ENCODE assay signal across 8 cellular contexts in genomic region chr3:183158552-183159006, GRCh38. TPM values are rescaled to one million over a fixed set of nuclear protein-coding genes. Genes with fewer than 3 reads are reported as not detected.
DNase-seq lines count a peak whose midpoint lies in the region; ATAC-seq, FAIRE-seq and TF ChIP-seq lines count a peak whose summit lies in the region.

No MANE protein-coding gene starts in this region.

- H3K36me3 Mint-ChIP-seq in endodermal cell (ENCODE audit: low read depth), result no peaks in the 10 kb centered on the region

- H3K9me3 ChIP-seq in endodermal cell (ENCODE audit: control insufficient read depth, low read length) (no peaks in the 10 kb centered on the region), esophagus squamous epithelium (no peaks in the 10 kb centered on the region)

- H3K36me3 ChIP-seq in endodermal cell (ENCODE audit: control insufficient read depth, insufficient read depth, low read length), result no peaks in the 10 kb centered on the region
- no peaks in the 10 kb centered on the region for H3K36me3 ChIP-seq in esophagus squamous epithelium

- TF ChIP-seq POLR2A in esophagus squamous epithelium (IDR thresholded peaks at IDR 0.05), result no peak

- H3K27me3 Mint-ChIP-seq in endodermal cell (ENCODE audit: insufficient read depth), result peaks cover 25% of the 10 kb centered on the region

- intact Hi-C loops in esophagus squamous epithelium (cut with DNase I), result no loop called here

- FAIRE-seq in GM18507 (lab: Jason Lieb, UNC) (peak; percentile 96), urothelium cell line (lab: Jason Lieb, UNC) (no peak)

- peaks cover 7% of the 10 kb centered on the region for H3K4me1 Mint-ChIP-seq in endodermal cell

- H3K4me1 ChIP-seq in endodermal cell (ENCODE audit: control insufficient read depth, insufficient read depth, low read length), result no peaks in the 10 kb centered on the region
- H3K4me1 ChIP-seq in esophagus squamous epithelium, result peaks cover 0 to 26% (median 7%) of the 10 kb centered on the region in 3 donors

- no peaks in the 10 kb centered on the region for H3K9me3 Mint-ChIP-seq in endodermal cell

- H3K9ac ChIP-seq in endodermal cell (ENCODE audit: extremely low read depth, low read length, poor library complexity, severe bottlenecking), result no peak overlapping the region

- H3K27ac Mint-ChIP-seq in endodermal cell, result no peak overlapping the region

- H3K27me3 ChIP-seq in endodermal cell (ENCODE audit: control insufficient read depth, insufficient read depth, low read length, poor library complexity, severe bottlenecking) (peaks cover 23% of the 10 kb centered on the region), esophagus squamous epithelium (peaks cover 0 to 20% (median 0%) of the 10 kb centered on the region in 4 donors)

- H3K27ac ChIP-seq in endodermal cell (ENCODE audit: low read depth, low read length) (no peak overlapping the region), esophagus squamous epithelium (no peak overlapping the region)

- no peak overlapping the region for H3K4me3 ChIP-seq in endodermal cell (ENCODE audit: low read length)
- H3K4me3 ChIP-seq in esophagus squamous epithelium, result no peak overlapping the region

- TF ChIP-seq CTCF in endodermal cell (conservative IDR thresholded peaks at IDR 0.05) (no peak), esophagus squamous epithelium (IDR thresholded peaks at IDR 0.05) (no peak)

- DNase-seq in GM18507 (ENCODE audit: extremely low spot score, insufficient read length, low read depth) (peak; percentile 80), M059J (ENCODE audit: low read depth) (peak; percentile 77), endodermal cell (peak; percentile 59), urothelium cell line (ENCODE audit: low spot score) (peak; percentile 79), ureter (ENCODE audit: low spot score) (no peak), cortex of kidney (lab: John Stamatoyannopoulos, UW) (no peak), esophagus squamous epithelium (lab: John Stamatoyannopoulos, UW) (no peak)

- 83 to 89% methylated on average over 2 to 3 of the region's 3 CpGs for WGBS in endodermal cell (ENCODE audit: insufficient coverage in 1 of 2, insufficient read length in 1 of 2), 2 experiments
- WGBS in esophagus squamous epithelium, 2 donors, result 34 to 58% methylated on average over 2 to 3 of the region's 3 CpGs

- ATAC-seq in GM21786 (IDR thresholded peaks at IDR 0.05; ENCODE audit: unreplicated experiment), result peak; percentile 67

- no peak overlapping the region for H3K4me3 Mint-ChIP-seq in endodermal cell

RNA-seq across cellular contexts. Expression of gene LAMP3, which starts 4.0 kb away (rescaled TPM):
- total RNA-seq in M059J (2014; rRNA removed; shearing (Covaris generic)), result 0.37 and 1.1 TPM in 2 replicates
- total RNA-seq in endodermal cell (1 to 10 TPM in 1 of 2 donors, under 1 TPM in 1; 0.55 to 1.1 TPM), ureter (5.3 TPM), esophagus squamous epithelium (1 to 10 TPM in 3 of 4 donors, under 1 TPM in 1; 0.95 to 7.7 (median 5.4) TPM)
- polyA plus RNA-seq in endodermal cell (2013, experiment 1 of 2), result 1.7 TPM
- polyA plus RNA-seq in endodermal cell (2013, experiment 2 of 2), result 2.0 TPM

RNA-seq across cellular contexts. Expression of gene MCCC1, which starts 59.3 kb away (rescaled TPM):
- 14.1 and 19.7 TPM in 2 replicates for total RNA-seq in M059J (2014; rRNA removed; shearing (Covaris generic))
- total RNA-seq in endodermal cell, result 10 to 100 TPM; 34.7 to 34.8 TPM
- 14.9 TPM for polyA plus RNA-seq in endodermal cell (2013, experiment 1 of 2)
- polyA plus RNA-seq in endodermal cell (2013, experiment 2 of 2), result 14.3 TPM
- total RNA-seq in ureter, result 102 TPM
- total RNA-seq in esophagus squamous epithelium, result 10 to 100 TPM; 21.9 to 50.0 (median 34.2) TPM

Comparison
In these comparisons a context has a peak if more than half of its experiments do, and no peak if none do; other contexts are left out.
1. DNase-seq: peak in GM18507 (single experiment), M059J (single experiment), endodermal cell (single experiment) and urothelium cell line (single experiment); none in ureter (single experiment), cortex of kidney (single experiment) and esophagus squamous epithelium (single experiment).